2 cellular contexts compared by ENCODE assay signal in the genomic region with DNA sequence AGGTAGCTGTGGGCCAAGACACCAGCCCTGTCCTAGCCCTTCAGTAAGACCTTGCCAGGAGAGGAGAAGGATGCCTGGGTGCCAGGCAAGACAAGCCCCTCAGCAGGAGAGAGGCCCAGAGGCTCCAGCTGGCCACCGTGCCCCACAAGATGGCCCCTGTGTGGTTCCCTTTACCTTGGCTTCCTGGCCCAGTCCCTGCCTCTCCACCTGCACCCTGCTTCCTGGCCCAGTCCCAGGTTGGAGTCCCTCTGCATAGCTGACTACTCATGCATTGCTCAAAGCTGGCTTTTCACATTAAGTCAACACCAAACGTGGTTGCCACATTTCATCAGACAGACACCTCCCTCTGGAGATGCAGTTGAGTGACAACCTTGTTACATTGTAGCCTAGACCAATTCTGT.
TF ChIP-seq lines count a peak whose summit lies in the region.

No MANE protein-coding gene starts in this region.

TF ChIP-seq in GM23338, 12 proteins besides CTCF, POLR2A, EP300 and RAD21 (continued from another document):
- TF ChIP-seq, protein P1, sequence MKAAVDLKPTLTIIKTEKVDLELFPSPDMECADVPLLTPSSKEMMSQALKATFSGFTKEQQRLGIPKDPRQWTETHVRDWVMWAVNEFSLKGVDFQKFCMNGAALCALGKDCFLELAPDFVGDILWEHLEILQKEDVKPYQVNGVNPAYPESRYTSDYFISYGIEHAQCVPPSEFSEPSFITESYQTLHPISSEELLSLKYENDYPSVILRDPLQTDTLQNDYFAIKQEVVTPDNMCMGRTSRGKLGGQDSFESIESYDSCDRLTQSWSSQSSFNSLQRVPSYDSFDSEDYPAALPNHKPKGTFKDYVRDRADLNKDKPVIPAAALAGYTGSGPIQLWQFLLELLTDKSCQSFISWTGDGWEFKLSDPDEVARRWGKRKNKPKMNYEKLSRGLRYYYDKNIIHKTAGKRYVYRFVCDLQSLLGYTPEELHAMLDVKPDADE (IDR thresholded peaks at IDR 0.05): no peak

TF ChIP-seq in HepG2, 621 proteins besides CTCF, POLR2A, EP300 and RAD21 (continued from another document):
- TF ChIP-seq, protein P2, sequence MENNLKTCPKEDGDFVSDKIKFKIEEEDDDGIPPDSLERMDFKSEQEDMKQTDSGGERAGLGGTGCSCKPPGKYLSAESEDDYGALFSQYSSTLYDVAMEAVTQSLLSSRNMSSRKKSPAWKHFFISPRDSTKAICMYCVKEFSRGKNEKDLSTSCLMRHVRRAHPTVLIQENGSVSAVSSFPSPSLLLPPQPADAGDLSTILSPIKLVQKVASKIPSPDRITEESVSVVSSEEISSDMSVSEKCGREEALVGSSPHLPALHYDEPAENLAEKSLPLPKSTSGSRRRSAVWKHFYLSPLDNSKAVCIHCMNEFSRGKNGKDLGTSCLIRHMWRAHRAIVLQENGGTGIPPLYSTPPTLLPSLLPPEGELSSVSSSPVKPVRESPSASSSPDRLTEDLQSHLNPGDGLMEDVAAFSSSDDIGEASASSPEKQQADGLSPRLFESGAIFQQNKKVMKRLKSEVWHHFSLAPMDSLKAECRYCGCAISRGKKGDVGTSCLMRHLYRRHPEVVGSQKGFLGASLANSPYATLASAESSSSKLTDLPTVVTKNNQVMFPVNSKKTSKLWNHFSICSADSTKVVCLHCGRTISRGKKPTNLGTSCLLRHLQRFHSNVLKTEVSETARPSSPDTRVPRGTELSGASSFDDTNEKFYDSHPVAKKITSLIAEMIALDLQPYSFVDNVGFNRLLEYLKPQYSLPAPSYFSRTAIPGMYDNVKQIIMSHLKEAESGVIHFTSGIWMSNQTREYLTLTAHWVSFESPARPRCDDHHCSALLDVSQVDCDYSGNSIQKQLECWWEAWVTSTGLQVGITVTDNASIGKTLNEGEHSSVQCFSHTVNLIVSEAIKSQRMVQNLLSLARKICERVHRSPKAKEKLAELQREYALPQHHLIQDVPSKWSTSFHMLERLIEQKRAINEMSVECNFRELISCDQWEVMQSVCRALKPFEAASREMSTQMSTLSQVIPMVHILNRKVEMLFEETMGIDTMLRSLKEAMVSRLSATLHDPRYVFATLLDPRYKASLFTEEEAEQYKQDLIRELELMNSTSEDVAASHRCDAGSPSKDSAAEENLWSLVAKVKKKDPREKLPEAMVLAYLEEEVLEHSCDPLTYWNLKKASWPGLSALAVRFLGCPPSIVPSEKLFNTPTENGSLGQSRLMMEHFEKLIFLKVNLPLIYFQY (CRISPR knock-in tag; IDR thresholded peaks at IDR 0.05; ENCODE audit: borderline replicate concordance): peak; percentile 76; the same call in 1 of the 2 replicates
- TF ChIP-seq CEBPG (CRISPR knock-in tag; IDR thresholded peaks at IDR 0.05) (peak; percentile 89), CEBPB (IDR thresholded peaks at IDR 0.05; ENCODE audit: borderline replicate concordance, low read depth, low read length) (peak; percentile 93), TOE1 (CRISPR knock-in tag; IDR thresholded peaks at IDR 0.05) (no peak), ZFY (CRISPR knock-in tag; IDR thresholded peaks at IDR 0.05) (peak; percentile 23; the same call in 1 of the 2 replicates), PRMT3 (CRISPR knock-in tag; IDR thresholded peaks at IDR 0.05; ENCODE audit: borderline replicate concordance, low read depth) (no peak)
- TF ChIP-seq, protein P3, sequence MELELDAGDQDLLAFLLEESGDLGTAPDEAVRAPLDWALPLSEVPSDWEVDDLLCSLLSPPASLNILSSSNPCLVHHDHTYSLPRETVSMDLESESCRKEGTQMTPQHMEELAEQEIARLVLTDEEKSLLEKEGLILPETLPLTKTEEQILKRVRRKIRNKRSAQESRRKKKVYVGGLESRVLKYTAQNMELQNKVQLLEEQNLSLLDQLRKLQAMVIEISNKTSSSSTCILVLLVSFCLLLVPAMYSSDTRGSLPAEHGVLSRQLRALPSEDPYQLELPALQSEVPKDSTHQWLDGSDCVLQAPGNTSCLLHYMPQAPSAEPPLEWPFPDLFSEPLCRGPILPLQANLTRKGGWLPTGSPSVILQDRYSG (CRISPR knock-in tag; IDR thresholded peaks at IDR 0.05): no peak
- TF ChIP-seq, protein P4, sequence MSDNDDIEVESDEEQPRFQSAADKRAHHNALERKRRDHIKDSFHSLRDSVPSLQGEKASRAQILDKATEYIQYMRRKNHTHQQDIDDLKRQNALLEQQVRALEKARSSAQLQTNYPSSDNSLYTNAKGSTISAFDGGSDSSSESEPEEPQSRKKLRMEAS (IDR thresholded peaks at IDR 0.05): 0 out of 2 replicates have a peak, but pooled peaks have one; percentile 32
- TF ChIP-seq, protein P5, sequence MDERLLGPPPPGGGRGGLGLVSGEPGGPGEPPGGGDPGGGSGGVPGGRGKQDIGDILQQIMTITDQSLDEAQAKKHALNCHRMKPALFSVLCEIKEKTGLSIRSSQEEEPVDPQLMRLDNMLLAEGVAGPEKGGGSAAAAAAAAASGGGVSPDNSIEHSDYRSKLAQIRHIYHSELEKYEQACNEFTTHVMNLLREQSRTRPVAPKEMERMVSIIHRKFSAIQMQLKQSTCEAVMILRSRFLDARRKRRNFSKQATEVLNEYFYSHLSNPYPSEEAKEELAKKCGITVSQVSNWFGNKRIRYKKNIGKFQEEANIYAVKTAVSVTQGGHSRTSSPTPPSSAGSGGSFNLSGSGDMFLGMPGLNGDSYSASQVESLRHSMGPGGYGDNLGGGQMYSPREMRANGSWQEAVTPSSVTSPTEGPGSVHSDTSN (CRISPR knock-in tag; IDR thresholded peaks at IDR 0.05): peak; percentile 61
- TF ChIP-seq, protein P6, sequence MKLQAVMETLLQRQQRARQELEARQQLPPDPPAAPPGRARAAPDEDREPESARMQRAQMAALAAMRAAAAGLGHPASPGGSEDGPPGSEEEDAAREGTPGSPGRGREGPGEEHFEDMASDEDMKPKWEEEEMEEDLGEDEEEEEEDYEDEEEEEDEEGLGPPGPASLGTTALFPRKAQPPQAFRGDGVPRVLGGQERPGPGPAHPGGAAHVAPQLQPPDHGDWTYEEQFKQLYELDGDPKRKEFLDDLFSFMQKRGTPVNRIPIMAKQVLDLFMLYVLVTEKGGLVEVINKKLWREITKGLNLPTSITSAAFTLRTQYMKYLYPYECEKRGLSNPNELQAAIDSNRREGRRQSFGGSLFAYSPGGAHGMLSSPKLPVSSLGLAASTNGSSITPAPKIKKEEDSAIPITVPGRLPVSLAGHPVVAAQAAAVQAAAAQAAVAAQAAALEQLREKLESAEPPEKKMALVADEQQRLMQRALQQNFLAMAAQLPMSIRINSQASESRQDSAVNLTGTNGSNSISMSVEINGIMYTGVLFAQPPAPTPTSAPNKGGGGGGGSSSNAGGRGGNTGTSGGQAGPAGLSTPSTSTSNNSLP (IDR thresholded peaks at IDR 0.05; ENCODE audit: low read depth, low read length): peak; percentile 56; the same call in 1 of the 2 replicates
